ENCODE assay signal across 8 cellular contexts in genomic region chr15:89334510-89335288, GRCh38. TPM values are rescaled to one million over a fixed set of nuclear protein-coding genes. Genes with fewer than 3 reads are reported as not detected.
DNase-seq lines count a peak whose midpoint lies in the region; ATAC-seq and TF ChIP-seq lines count a peak whose summit lies in the region.

POLG (minus strand) TSS chr15:89334824; CDS start chr15:89333754, 1,070 bp downstream.

- TF ChIP-seq POLR2A in ovary (IDR thresholded peaks at IDR 0.05) (peak; percentile 92), thyroid gland (IDR thresholded peaks at IDR 0.05) (peak; percentile 80 to 94)

- H3K27me3 ChIP-seq in ovary (no peaks in the 10 kb centered on the region), thyroid gland (no peaks in the 10 kb centered on the region)

- H3K9me3 ChIP-seq in ovary (no peaks in the 10 kb centered on the region), thyroid gland (no peaks in the 10 kb centered on the region)

- peaks cover 41% of the 10 kb centered on the region for H3K36me3 Mint-ChIP-seq in activated naive CD8-positive, alpha-beta T cell treated with anti-CD3 and anti-CD28 coated beads, Interleukin-2, amount 50 U/mL, for 24 hours (ENCODE audit: low read depth)

- ATAC-seq in HG02763 (IDR thresholded peaks at IDR 0.05; ENCODE audit: unreplicated experiment) (peak; percentile 88), Right ventricle myocardium inferior (peak; percentile 97)
- peak; percentile 93 for ATAC-seq in activated naive CD8-positive, alpha-beta T cell treated with anti-CD3 and anti-CD28 coated beads, Interleukin-2, amount 50 U/mL, for 24 hours

- peaks cover 5% of the 10 kb centered on the region for H3K4me1 ChIP-seq in ovary (ENCODE audit: insufficient read depth)
- H3K4me1 ChIP-seq in thyroid gland = peaks cover 17 to 39% of the 10 kb centered on the region in 2 donors

- peak; percentile 100 for DNase-seq in GM12865 (ENCODE audit: low read depth)
- DNase-seq in NCI-H1417 treated with DMSO at 0.1 percent for 48 hours (lab: John Stamatoyannopoulos, UW) = peak; percentile 95
- DNase-seq in SW480 (ENCODE audit: low spot score) = peak; percentile 98
- DNase-seq in activated naive CD8-positive, alpha-beta T cell treated with anti-CD3 and anti-CD28 coated beads, Interleukin-2, amount 50 U/mL, for 24 hours = peak; percentile 97
- DNase-seq in Right ventricle myocardium inferior (ENCODE audit: missing footprints) = peak; percentile 99
- peak; percentile 98 to 99 (median 99) for DNase-seq in ovary
- DNase-seq in thyroid gland = peak; percentile 98 to 99

- H3K4me1 Mint-ChIP-seq in activated naive CD8-positive, alpha-beta T cell treated with anti-CD3 and anti-CD28 coated beads, Interleukin-2, amount 50 U/mL, for 24 hours = peaks cover 59% of the 10 kb centered on the region

- H3K36me3 ChIP-seq in ovary (no peaks in the 10 kb centered on the region), thyroid gland (peaks cover 14 to 23% of the 10 kb centered on the region in 2 donors)

- peak within 1 kb of the TSS; percentile 99 for H3K27ac Mint-ChIP-seq in activated naive CD8-positive, alpha-beta T cell treated with anti-CD3 and anti-CD28 coated beads, Interleukin-2, amount 50 U/mL, for 24 hours

- no peak for TF ChIP-seq CTCF in GM12865 (IDR thresholded peaks at IDR 0.05; ENCODE audit: insufficient read depth, low read depth, low read length, missing control alignments)
- TF ChIP-seq CTCF in ovary (IDR thresholded peaks at IDR 0.05) = peak in 1 of 3 donors; percentile 13
- TF ChIP-seq CTCF in thyroid gland (IDR thresholded peaks at IDR 0.05) = peak in 1 of 6 experiments; percentile 5

- intact Hi-C loops in Right ventricle myocardium inferior (cut with DNase I) = no loop called here
- intact Hi-C loops in ovary (cut with DNase I) = loop anchor here in 1 of 4 donors (10.0 kb wide), 1 partner anchor 130 kb away; no protein-coding TSS in a partner anchor
- intact Hi-C loops in thyroid gland (cut with DNase I) = no loop called here

- TF ChIP-seq EP300 in ovary (IDR thresholded peaks at IDR 0.05) = no peak

- 0 to 1% (median 0%) methylated on average over 33 to 84 of the region's 84 CpGs for WGBS in ovary, 3 donors
- 1% methylated on average over 27 to 40 of the region's 84 CpGs for WGBS in thyroid gland, 2 donors

- H3K4me3 ChIP-seq in GM12865 (ENCODE audit: low read depth, low read length) (peak within 1 kb of the TSS; percentile 85), ovary (peak within 1 kb of the TSS; percentile 66), thyroid gland (replicated peaks in 1 of 3) (peak within 1 kb of the TSS; percentile 12 to 90 (median 81))

- peaks cover 4% of the 10 kb centered on the region for H3K27me3 Mint-ChIP-seq in activated naive CD8-positive, alpha-beta T cell treated with anti-CD3 and anti-CD28 coated beads, Interleukin-2, amount 50 U/mL, for 24 hours

- no peaks in the 10 kb centered on the region for H3K9me3 Mint-ChIP-seq in activated naive CD8-positive, alpha-beta T cell treated with anti-CD3 and anti-CD28 coated beads, Interleukin-2, amount 50 U/mL, for 24 hours

- H3K27ac ChIP-seq in ovary (peak within 1 kb of the TSS; percentile 77 to 86), thyroid gland (peak within 1 kb of the TSS; percentile 79 to 95 (median 83))

- peak within 1 kb of the TSS; percentile 84 for H3K4me3 Mint-ChIP-seq in activated naive CD8-positive, alpha-beta T cell treated with anti-CD3 and anti-CD28 coated beads, Interleukin-2, amount 50 U/mL, for 24 hours

RNA-seq across cellular contexts. Expression of gene POLG, which starts in this region (rescaled TPM):
- total RNA-seq in Right ventricle myocardium inferior = 39.7 TPM
- 10 to 100 TPM; 33.0 to 52.0 (median 43.0) TPM for total RNA-seq in ovary
- polyA plus RNA-seq in ovary = 10 to 100 TPM; 19.8 to 25.0 TPM
- total RNA-seq in thyroid gland = 10 to 100 TPM; 31.2 to 78.8 (median 61.0) TPM

Comparison
In these comparisons a context has a peak if more than half of its experiments do, and no peak if none do; other contexts are left out.
1. Peak in every context shown above with its lines: DNase-seq, ATAC-seq, H3K4me3 ChIP-seq and H3K27ac ChIP-seq.